In the genomic region with DNA sequence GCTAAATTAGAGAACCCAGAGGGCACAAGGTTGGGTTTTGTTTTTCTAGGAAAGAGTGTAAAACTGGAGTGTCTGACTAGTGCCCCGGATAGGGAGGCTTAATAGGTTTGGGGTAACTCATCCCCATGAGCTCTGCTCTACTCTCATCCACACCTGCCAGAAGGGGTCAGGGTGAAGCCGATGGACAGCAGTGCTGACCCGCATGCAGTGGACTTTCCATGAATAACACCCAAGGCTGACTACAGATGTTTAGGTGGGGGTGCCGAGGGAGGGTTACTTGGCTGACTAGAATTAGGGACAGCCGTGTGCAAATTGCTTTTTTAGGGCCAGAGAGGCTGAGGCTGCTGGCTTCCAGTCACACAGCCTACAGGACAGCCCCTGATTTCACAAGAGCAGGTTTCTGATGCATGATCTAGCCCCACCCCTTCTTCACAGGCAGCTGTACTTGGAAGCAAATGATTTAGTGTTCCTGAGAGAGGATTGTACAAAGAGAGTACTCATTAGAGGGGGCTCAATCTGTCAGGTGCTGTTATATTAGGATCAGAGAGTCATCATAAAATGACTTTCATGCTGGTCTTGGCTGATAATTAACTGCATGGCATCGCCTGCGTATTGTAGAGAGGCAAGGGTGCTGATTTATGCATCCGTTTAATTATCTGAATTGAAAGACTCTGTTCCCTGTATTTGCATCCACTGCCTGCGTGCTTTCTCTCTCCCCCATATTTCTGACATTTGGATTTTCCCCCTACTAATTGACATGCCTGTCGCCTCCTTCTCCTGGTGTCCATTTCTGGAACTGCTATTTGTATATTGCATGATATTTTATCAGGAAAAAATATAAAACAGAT, we compare ENCODE assay signal across 11 cellular contexts. TPM values are rescaled to one million over a fixed set of nuclear protein-coding genes. Genes with fewer than 3 reads are reported as not detected.
DNase-seq lines count a peak whose midpoint lies in the region; TF ChIP-seq lines count a peak whose summit lies in the region.
"Had no signal": no experiment of that assay in that cellular context is flagged by ENCODE, and none has a peak within 500 bp of the region (broad histone marks: within the 10 kb centered on the region; RNA-seq: fewer than 3 reads in every experiment).

No MANE protein-coding gene starts in this region.

- H3K9ac ChIP-seq in MM.1S (ENCODE audit: low read length), result no peak overlapping the region

- POLR2A ChIA-PET in AG04449 (lab: Yijun Ruan, JAX), result interaction anchor here (0.9 to 1.6 kb wide), 3 partner anchors 9 to 590 kb away, joined by 3 to 4 read pairs (median 3); partner anchors contain the start of gene INHBA

- H3K9me2 ChIP-seq in MM.1S (replicated peaks; ENCODE audit: insufficient read depth, low read length), result no peaks in the 10 kb centered on the region

- H3K27ac Mint-ChIP-seq in brain, result peak overlapping the region; percentile 45 to 98 (median 88)
- H3K27ac Mint-ChIP-seq: CD8-positive, alpha-beta memory T cell had no signal

- H3K4me2 ChIP-seq in MM.1S (ENCODE audit: low read depth, low read length), result no peak overlapping the region

- peaks cover 4% of the 10 kb centered on the region; the same call in 1 of the 2 replicates for H3K4me1 ChIP-seq in MM.1S (ENCODE audit: low read length)

- no peaks in the 10 kb centered on the region for H3K36me3 ChIP-seq in MM.1S (replicated peaks; ENCODE audit: insufficient read depth, low read length)

- H2AFZ ChIP-seq in MM.1S (ENCODE audit: low read length), result no peak overlapping the region

- peak overlapping the region in 4 of 5 experiments; percentile 66 to 83 (median 78) for H3K4me3 Mint-ChIP-seq in brain
- H3K4me3 Mint-ChIP-seq: CD8-positive, alpha-beta memory T cell had no signal

- H3K27me3 ChIP-seq in MM.1S (replicated peaks; ENCODE audit: insufficient read depth, low read length), result no peaks in the 10 kb centered on the region

- peaks cover 6% of the 10 kb centered on the region for H3K27me3 Mint-ChIP-seq in brain

- H4K20me1 ChIP-seq in MM.1S (ENCODE audit: insufficient read depth, low read length), result no peaks in the 10 kb centered on the region

- H3F3A ChIP-seq in MM.1S (ENCODE audit: insufficient read depth, low read length), result no peaks in the 10 kb centered on the region

- no peaks in the 10 kb centered on the region for H3K79me2 ChIP-seq in MM.1S (ENCODE audit: low read length)

- no peaks in the 10 kb centered on the region for H3K9me3 ChIP-seq in MM.1S (replicated peaks; ENCODE audit: insufficient read depth, low read length)

- DNase-seq in AG04449 (ENCODE audit: low read depth, low spot score) (no peak), MM.1S (no peak), kidney glomerular epithelial cell (lab: John Stamatoyannopoulos, UW) (peak; percentile 54), H4 (ENCODE audit: low spot score) (no peak), GM19240 (ENCODE audit: insufficient read length, low spot score) (no peak), EL (no peak)
- DNase-seq in stimulated activated CD4-positive, alpha-beta T cell treated with anti-CD3 and anti-CD28 coated beads, Interleukin-1b, Interleukin-23, amount 100 ng/mL, for 48 hours, result no peak
- DNase-seq: CD8-positive, alpha-beta memory T cell had no signal

- TF ChIP-seq CTCF in AG04449 (IDR thresholded peaks at IDR 0.05; ENCODE audit: insufficient read depth, low read length, missing control alignments) (peak; percentile 19), MM.1S (IDR thresholded peaks at IDR 0.05; ENCODE audit: low read length) (peak; percentile 19; the same call in 1 of the 2 replicates), brain (conservative IDR thresholded peaks at IDR 0.05) (peak; percentile 14 to 66)

- H3K9me3 Mint-ChIP-seq in brain, result peaks cover 0 to 3% (median 0%) of the 10 kb centered on the region in 5 experiments

- no peak overlapping the region for H3K4me3 ChIP-seq in AG04449 (ENCODE audit: low read depth, low read length)
- H3K4me3 ChIP-seq in MM.1S (ENCODE audit: low read length), result no peak overlapping the region
- H3K4me3 ChIP-seq: SK-N-MC had no signal

- CTCF ChIA-PET in AG04449 (lab: Yijun Ruan, JAX), result interaction anchor here (0.6 to 4.0 kb wide), 9 partner anchors 9 to 813 kb away, joined by 3 to 17 read pairs (median 3); partner anchors contain the start of gene INHBA

- H3K4me1 Mint-ChIP-seq in brain, result peaks cover 40% of the 10 kb centered on the region
- H3K4me1 Mint-ChIP-seq: CD8-positive, alpha-beta memory T cell had no signal

- no peaks in the 10 kb centered on the region for H3K36me3 Mint-ChIP-seq in brain
- H3K36me3 Mint-ChIP-seq: CD8-positive, alpha-beta memory T cell had no signal

- H3K27ac ChIP-seq in MM.1S (ENCODE audit: low read length), result no peak overlapping the region
- H3K27ac ChIP-seq: HL-60, SK-N-MC had no signal

RNA-seq across cellular contexts. Expression of gene INHBA, which starts 9.5 kb away (rescaled TPM):
- 0.17 TPM for polyA plus RNA-seq in brain (ENCODE audit: insufficient read depth, low read depth, low replicate concordance)
- 1.2 and 2.2 TPM in 2 replicates for total RNA-seq in H4 (2014; rRNA removed; shearing (Covaris generic))
- total RNA-seq: CD8-positive, alpha-beta memory T cell had no signal
- polyA plus RNA-seq: CD8-positive, alpha-beta memory T cell had no signal
